ENCODE assay signal across 8 cellular contexts in the genomic region with DNA sequence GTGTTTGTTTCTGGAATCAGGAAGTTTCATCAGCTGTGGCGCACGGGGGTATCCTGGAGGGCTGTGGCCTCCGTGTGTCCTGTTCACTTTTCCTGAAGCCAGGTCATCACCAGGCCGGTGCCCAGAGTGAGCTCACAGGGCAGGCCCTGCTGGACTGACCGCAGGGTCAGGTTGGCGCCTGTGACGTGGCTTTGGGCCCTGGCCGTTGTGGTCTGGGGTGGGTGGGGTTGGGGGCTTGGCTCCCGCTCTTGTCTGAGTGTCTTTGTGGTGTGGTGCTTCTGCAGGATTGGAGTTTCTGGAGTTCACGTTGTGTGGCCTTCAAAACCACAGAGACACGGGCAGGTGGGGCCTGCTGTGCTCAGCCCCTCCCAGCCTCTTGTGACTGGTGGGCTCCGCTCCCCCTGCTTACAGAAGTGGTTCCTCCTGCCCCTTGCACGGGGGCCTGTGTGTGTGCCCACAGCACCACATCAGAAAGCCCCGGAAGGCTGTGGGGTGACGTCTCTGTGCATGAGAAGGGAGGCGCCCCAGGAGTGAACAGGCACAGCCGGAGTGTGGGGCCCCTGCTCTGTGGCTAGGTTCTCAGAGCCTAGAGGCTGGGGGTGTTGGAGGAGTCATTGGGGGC. TPM values are rescaled to one million over a fixed set of nuclear protein-coding genes. Genes with fewer than 3 reads are reported as not detected.
A peak's percentile ranks its signal among the peaks of the same experiment; 100 is the strongest.
DNase-seq lines count a peak whose midpoint lies in the region; ATAC-seq, FAIRE-seq and TF ChIP-seq lines count a peak whose summit lies in the region.

No MANE protein-coding gene starts in this region.

- TF ChIP-seq POLR2A in IMR-90 (IDR thresholded peaks at IDR 0.05; ENCODE audit: low read depth, low read length) (no peak), HepG2 (IDR thresholded peaks at IDR 0.05; ENCODE audit: insufficient read depth in 1 of 2, low read depth in 2 of 2, low read length in 2 of 2) (no peak), transverse colon (IDR thresholded peaks at IDR 0.05) (no peak)

- H2BK120ac ChIP-seq in IMR-90 (ENCODE audit: low read depth, low read length) = no peak overlapping the region

- ATAC-seq in IMR-90 (ENCODE audit: low read depth) (no peak), HepG2 (no peak), GM19324 (IDR thresholded peaks at IDR 0.05; ENCODE audit: low FRiP score, unreplicated experiment) (no peak)

- H2AK5ac ChIP-seq in IMR-90 (ENCODE audit: low read depth, low read length) = no peak overlapping the region

- 80% methylated on average over 5 of the region's 17 CpGs; no CpG with 5 or more reads in 1 of the 2 experiments for WGBS in IMR-90 (ENCODE audit: extremely low coverage in 2 of 2, insufficient read length in 1 of 2), 2 experiments
- WGBS in HepG2 (ENCODE audit: low lambda C conversion rate) = 87% methylated on average over 9 of the region's 17 CpGs
- WGBS in transverse colon (ENCODE audit: low coverage in 1 of 2), 2 donors = 67% methylated on average over 16 of the region's 17 CpGs; no CpG with 5 or more reads in 1 of the 2 donors

- no peak overlapping the region for H2AFZ ChIP-seq in IMR-90 (replicated peaks; ENCODE audit: low read length, poor library complexity)
- no peak overlapping the region for H2AFZ ChIP-seq in HepG2 (ENCODE audit: low read length)

- no peak overlapping the region for H3K18ac ChIP-seq in IMR-90 (ENCODE audit: low read depth, low read length)

- BruUV-seq in IMR-90 (replicated peaks; lab: Mats Ljungman, UMichigan) (no TSS peak), HepG2 (replicated peaks; lab: Mats Ljungman, UMichigan) (no TSS peak)

- no peak overlapping the region for H2BK20ac ChIP-seq in IMR-90 (ENCODE audit: low read depth, low read length)

- no peak overlapping the region for H4K5ac ChIP-seq in IMR-90 (ENCODE audit: low read depth, low read length)

- TF ChIP-seq CTCF in IMR-90 (conservative IDR thresholded peaks at IDR 0.05; ENCODE audit: low read depth, low read length) = no peak
- TF ChIP-seq CTCF in HepG2 (CRISPR knock-in tag; IDR thresholded peaks at IDR 0.05) = no peak
- no peak for TF ChIP-seq CTCF in transverse colon (IDR thresholded peaks at IDR 0.05)
- TF ChIP-seq CTCF in type B pancreatic cell (conservative IDR thresholded peaks at IDR 0.05) = no peak

- no peak overlapping the region for H3K23ac ChIP-seq in IMR-90 (ENCODE audit: low read depth, low read length)

- H2BK15ac ChIP-seq in IMR-90 (ENCODE audit: low read depth, low read length) = no peak overlapping the region

- peaks cover 66% of the 10 kb centered on the region for H3K4me1 Mint-ChIP-seq in type B pancreatic cell (ENCODE audit: unreplicated experiment)

- no peak overlapping the region for H4K8ac ChIP-seq in IMR-90 (ENCODE audit: low read depth in 2 of 2, low read length in 2 of 2)

- H3K36me3 ChIP-seq in IMR-90 (ENCODE audit: control insufficient read depth, insufficient read depth, low read length) = no peaks in the 10 kb centered on the region
- peaks cover 0 to 1% of the 10 kb centered on the region in 2 experiments; a peak in 1 of 5 replicates for H3K36me3 ChIP-seq in HepG2 (replicated peaks in 1 of 2; ENCODE audit: control insufficient read depth in 1 of 2, insufficient read depth in 2 of 2, low read length in 2 of 2)
- H3K36me3 ChIP-seq in transverse colon = no peaks in the 10 kb centered on the region

- no peak overlapping the region for H3K4ac ChIP-seq in IMR-90 (ENCODE audit: low read depth, low read length)

- H3K4me2 ChIP-seq in IMR-90 (ENCODE audit: low read depth, low read length) = no peak overlapping the region
- no peak overlapping the region for H3K4me2 ChIP-seq in HepG2 (ENCODE audit: low read depth, low read length)

- H2BK5ac ChIP-seq in IMR-90 (ENCODE audit: low read depth, low read length, poor library complexity, severe bottlenecking) = no peak overlapping the region

- H3K79me1 ChIP-seq in IMR-90 (ENCODE audit: low read depth in 1 of 2, low read length in 2 of 2) = peaks cover 41 to 80% of the 10 kb centered on the region in 2 experiments

- H3K14ac ChIP-seq in IMR-90 (replicated peaks; ENCODE audit: low read depth, low read length) = 0 out of 2 replicates have a peak overlapping the region, but pooled peaks have one; percentile 29

- no peaks in the 10 kb centered on the region for H3K27me3 Mint-ChIP-seq in type B pancreatic cell

- H3K79me2 ChIP-seq in HepG2 (ENCODE audit: insufficient read depth, low read length) = peaks cover 55% of the 10 kb centered on the region

- peaks cover 5% of the 10 kb centered on the region for H3K9me3 Mint-ChIP-seq in type B pancreatic cell

- no peak overlapping the region for H3K27ac ChIP-seq in IMR-90 (ENCODE audit: insufficient read depth, low read length)
- no peak overlapping the region for H3K27ac ChIP-seq in HepG2 (ENCODE audit: extremely low read length, insufficient read depth, low read length)
- no peak overlapping the region for H3K27ac ChIP-seq in transverse colon

- TF ChIP-seq RAD21 in IMR-90 (IDR thresholded peaks at IDR 0.05; ENCODE audit: low read length) (no peak), HepG2 (CRISPR knock-in tag; IDR thresholded peaks at IDR 0.05) (no peak)

- H3K4me3 Mint-ChIP-seq in type B pancreatic cell = no peak overlapping the region

- peaks cover 6% of the 10 kb centered on the region for H3K36me3 Mint-ChIP-seq in type B pancreatic cell

- intact Hi-C loops in IMR-90 (cut with micrococcal nuclease) (no loop called here), HepG2 (cut with micrococcal nuclease; ENCODE audit: unreplicated experiment) (loop anchor here (5.0 kb wide), 1 partner anchor 95 kb away; no protein-coding TSS in a partner anchor), transverse colon (cut with DNase I; ENCODE audit: low total_unique reads) (no loop called here)

- H4K20me1 ChIP-seq in IMR-90 (ENCODE audit: insufficient read depth, low read length) = peaks cover 60% of the 10 kb centered on the region
- H4K20me1 ChIP-seq in HepG2 (ENCODE audit: insufficient read depth, low read length) = peaks cover 17% of the 10 kb centered on the region

- POLR2A ChIA-PET in IMR-90 (lab: Charles Lee; ENCODE audit: unreplicated experiment) (no interaction called here), HepG2 (lab: Yijun Ruan, JAX) (no interaction called here)

- no peak overlapping the region for H3K56ac ChIP-seq in IMR-90 (ENCODE audit: extremely low read depth, insufficient read depth, low read length)

- in situ Hi-C loops in IMR-90 (cut with MboI; ENCODE audit: low sequenced_read_pairs) (no loop called here), HepG2 (cut with HindIII; ENCODE audit: extremely low pct_ligation_motif_present, low pct_unique_long_range_greater_than_20kb) (no loop called here), transverse colon (cut with MboI; ENCODE audit: low pct_ligation_motif_present in 1 of 4, low pct_unique_long_range_greater_than_20kb in 1 of 4, low sequenced_read_pairs in 3 of 4) (no loop called here)

- CTCF ChIA-PET in IMR-90 (lab: Yijun Ruan, JAX) (no interaction called here), HepG2 (lab: Yijun Ruan, JAX; ENCODE audit: low intra/inter-chr PET ratio, low total read pairs) (no interaction called here)

- FAIRE-seq in HepG2 (lab: Jason Lieb, UNC) = no peak

- TF ChIP-seq EP300 in HepG2 (IDR thresholded peaks at IDR 0.05; ENCODE audit: low read depth in 2 of 2, low read length in 2 of 2) (no peak), HepG2 (CRISPR knock-in tag; IDR thresholded peaks at IDR 0.05; ENCODE audit: borderline replicate concordance) (no peak), transverse colon (IDR thresholded peaks at IDR 0.05; ENCODE audit: low read depth) (no peak)

- H3K27ac Mint-ChIP-seq in type B pancreatic cell = no peak overlapping the region

- no peak overlapping the region for H2AK9ac ChIP-seq in IMR-90 (replicated peaks; ENCODE audit: low read depth, low read length, poor library complexity)

- H4K91ac ChIP-seq in IMR-90 (ENCODE audit: insufficient read depth, low read depth, low read length) = no peak overlapping the region

- H3K4me3 ChIP-seq in IMR-90 (ENCODE audit: insufficient read depth, low read depth, low read length) = no peak overlapping the region
- H3K4me3 ChIP-seq in HepG2 (replicated peaks in 1 of 3; ENCODE audit: insufficient read depth in 1 of 3, low read depth in 2 of 3, low read length in 3 of 3) = no peak overlapping the region
- no peak overlapping the region for H3K4me3 ChIP-seq in transverse colon

- H3K9ac ChIP-seq in IMR-90 (ENCODE audit: low read depth, low read length) (no peak overlapping the region), HepG2 (ENCODE audit: insufficient read depth, low read depth, low read length) (no peak overlapping the region)

- dilution Hi-C loops in IMR-90 (cut with HindIII; ENCODE audit: low sequenced_read_pairs, unreplicated experiment) = no loop called here

- H3K9me3 ChIP-seq in IMR-90 (ENCODE audit: control insufficient read depth, insufficient read depth, low read length) (no peaks in the 10 kb centered on the region), HepG2 (ENCODE audit: low read length) (no peaks in the 10 kb centered on the region), transverse colon (no peaks in the 10 kb centered on the region)

- H3K4me1 ChIP-seq in IMR-90 (ENCODE audit: control insufficient read depth, insufficient read depth, low read length) (peaks cover 23% of the 10 kb centered on the region), HepG2 (ENCODE audit: insufficient read depth, low read length) (peaks cover 39% of the 10 kb centered on the region), transverse colon (peaks cover 0 to 21% (median 2%) of the 10 kb centered on the region in 4 donors)

- peaks cover 26% of the 10 kb centered on the region for H3K9me1 ChIP-seq in IMR-90 (ENCODE audit: insufficient read depth, low read length)

- H3K27me3 ChIP-seq in IMR-90 (ENCODE audit: control insufficient read depth, insufficient read depth, low read length) (no peaks in the 10 kb centered on the region), HepG2 (ENCODE audit: control insufficient read depth in 1 of 2, insufficient read depth in 2 of 2, low read length in 2 of 2) (no peaks in the 10 kb centered on the region), transverse colon (no peaks in the 10 kb centered on the region)

- DNase-seq in IMR-90 = no peak
- peak; percentile 59 for DNase-seq in activated T-cell treated with anti-CD3 and anti-CD28 coated beads for 1 hour (ENCODE audit: low read depth)
- DNase-seq in HepG2 (ENCODE audit: low spot score) = no peak
- peak; percentile 61 for DNase-seq in stimulated activated naive CD4-positive, alpha-beta T cell treated with Interleukin-2 at 50 U/mL for 16 hours (lab: John Stamatoyannopoulos, UW)
- DNase-seq in transverse colon = no peak
- DNase-seq in type B pancreatic cell (ENCODE audit: extremely low spot score, unreplicated experiment) = no peak
- no peak for DNase-seq in SIG-M5 (lab: John Stamatoyannopoulos, UW)

RNA-seq across cellular contexts. Expression of gene RGS12, which starts 9.5 kb away (rescaled TPM):
- total RNA-seq in IMR-90 (2012; rRNA removed) (11.8 and 13.1 TPM in 2 replicates), HepG2 (2016; rRNA removed; fragmentation: Illumina TruSeq; extraction: Trizol) (18.2 and 21.0 TPM in 2 replicates), transverse colon (10 to 100 TPM; 12.4 to 77.4 (median 17.3) TPM), type B pancreatic cell (ENCODE audit: low replicate concordance) (35.7 and 67.5 TPM in 2 replicates)
- polyA plus RNA-seq in IMR-90 (2012; rRNA removed) (12.0 and 15.7 TPM in 2 replicates), HepG2 (2011; rRNA removed) (27.7 and 35.5 TPM in 2 replicates)
- 9.1 and 13.7 TPM in 2 replicates for polyA plus RNA-seq in IMR-90 (2012; cell fraction: cytosol; rRNA removed)
- 27.6 and 42.6 TPM in 2 replicates for polyA plus RNA-seq in IMR-90 (2012; cell fraction: nucleus; rRNA removed; ENCODE audit: low replicate concordance)
- total RNA-seq in HepG2 (2016; cell fraction: cytosol; rRNA removed; fragmentation: Illumina TruSeq; extraction: Trizol; ENCODE audit: low read depth) = 9.3 and 11.0 TPM in 2 replicates
- 16.0 and 24.7 TPM in 2 replicates for total RNA-seq in HepG2 (2016; cell fraction: insoluble cytoplasmic fraction; rRNA removed; fragmentation: Illumina TruSeq; extraction: Trizol)
- total RNA-seq in HepG2 (2016; cell fraction: membrane; rRNA removed; fragmentation: Illumina TruSeq; extraction: Trizol) = 16.1 and 18.9 TPM in 2 replicates
- total RNA-seq in HepG2 (2016; cell fraction: nucleus; rRNA removed; fragmentation: Illumina TruSeq; extraction: Trizol) = 21.7 and 25.1 TPM in 2 replicates
- polyA plus RNA-seq in HepG2 (2011; cell fraction: cytosol; rRNA removed) = 11.1 and 23.9 TPM in 2 replicates
- 115 and 118 TPM in 2 replicates for polyA plus RNA-seq in HepG2 (2011; cell fraction: nucleus; rRNA removed)
- polyA plus RNA-seq in HepG2 (2012) = 37.4 and 43.4 TPM in 2 replicates
- polyA plus RNA-seq in HepG2 (2016; cell fraction: cytosol; fragmentation: Illumina TruSeq; extraction: Trizol; ENCODE audit: low read depth) = 2.0 and 3.4 TPM in 2 replicates
- polyA plus RNA-seq in HepG2 (2016; cell fraction: insoluble cytoplasmic fraction; fragmentation: Illumina TruSeq; extraction: Trizol; ENCODE audit: low read depth) = 17.8 and 20.5 TPM in 2 replicates
- polyA plus RNA-seq in HepG2 (2016; cell fraction: membrane; fragmentation: Illumina TruSeq; extraction: Trizol; ENCODE audit: low read depth) = 5.5 and 5.6 TPM in 2 replicates
- 51.0 and 56.7 TPM in 2 replicates for polyA plus RNA-seq in HepG2 (2016; cell fraction: nucleus; fragmentation: Illumina TruSeq; extraction: Trizol; ENCODE audit: insufficient read depth, low read depth)
- 4.5 and 52.2 TPM in 2 replicates for polyA minus RNA-seq in HepG2 (2011; rRNA and poly(A)+ RNA removed; ENCODE audit: low replicate concordance)
- polyA minus RNA-seq in HepG2 (2011; cell fraction: cytosol; rRNA and poly(A)+ RNA removed) = 14.2 and 24.5 TPM in 2 replicates
- polyA minus RNA-seq in HepG2 (2011; cell fraction: nucleus; rRNA and poly(A)+ RNA removed) = 45.0 and 59.1 TPM in 2 replicates

RNA-seq across cellular contexts. Expression of gene MSANTD1, which starts 53.3 kb away (rescaled TPM):
- total RNA-seq in IMR-90 (2012; rRNA removed) = under 0.01 and 0.28 TPM in 2 replicates
- 0.07 and 0.09 TPM in 2 replicates for polyA plus RNA-seq in IMR-90 (2012; rRNA removed)
- polyA plus RNA-seq in IMR-90 (2012; cell fraction: cytosol; rRNA removed) = 0.07 TPM in 1 of 2 replicates, not detected in the other
- polyA plus RNA-seq in IMR-90 (2012; cell fraction: nucleus; rRNA removed; ENCODE audit: low replicate concordance) = 1.2 and 2.0 TPM in 2 replicates
- 0.10 and 0.22 TPM in 2 replicates for total RNA-seq in HepG2 (2016; rRNA removed; fragmentation: Illumina TruSeq; extraction: Trizol)
- total RNA-seq in HepG2 (2016; cell fraction: cytosol; rRNA removed; fragmentation: Illumina TruSeq; extraction: Trizol; ENCODE audit: low read depth) = 0.09 and 0.20 TPM in 2 replicates
- total RNA-seq in HepG2 (2016; cell fraction: insoluble cytoplasmic fraction; rRNA removed; fragmentation: Illumina TruSeq; extraction: Trizol) = 0.19 TPM in 1 of 2 replicates, not detected in the other
- 0.25 TPM in 1 of 2 replicates, not detected in the other for total RNA-seq in HepG2 (2016; cell fraction: membrane; rRNA removed; fragmentation: Illumina TruSeq; extraction: Trizol)
- 0.59 TPM in 1 of 2 replicates, not detected in the other for total RNA-seq in HepG2 (2016; cell fraction: nucleus; rRNA removed; fragmentation: Illumina TruSeq; extraction: Trizol)
- 0.39 and 0.40 TPM in 2 replicates for polyA plus RNA-seq in HepG2 (2011; rRNA removed)
- polyA plus RNA-seq in HepG2 (2011; cell fraction: cytosol; rRNA removed) = 0.05 and 0.34 TPM in 2 replicates
- polyA plus RNA-seq in HepG2 (2011; cell fraction: nucleus; rRNA removed) = 2.2 and 3.5 TPM in 2 replicates
- 0.40 and 0.65 TPM in 2 replicates for polyA plus RNA-seq in HepG2 (2012)
- polyA plus RNA-seq in HepG2 (2016; cell fraction: cytosol; fragmentation: Illumina TruSeq; extraction: Trizol; ENCODE audit: low read depth) = 0.10 and 0.12 TPM in 2 replicates
- 0.16 TPM in 1 of 2 replicates, not detected in the other for polyA plus RNA-seq in HepG2 (2016; cell fraction: insoluble cytoplasmic fraction; fragmentation: Illumina TruSeq; extraction: Trizol; ENCODE audit: low read depth)
- polyA plus RNA-seq in HepG2 (2016; cell fraction: membrane; fragmentation: Illumina TruSeq; extraction: Trizol; ENCODE audit: low read depth) = 0.07 and 0.08 TPM in 2 replicates
- polyA plus RNA-seq in HepG2 (2016; cell fraction: nucleus; fragmentation: Illumina TruSeq; extraction: Trizol; ENCODE audit: insufficient read depth, low read depth) = 0.36 and 0.65 TPM in 2 replicates
- 0.14 and 1.0 TPM in 2 replicates for polyA minus RNA-seq in HepG2 (2011; rRNA and poly(A)+ RNA removed; ENCODE audit: low replicate concordance)
- not detected in 2 replicates for polyA minus RNA-seq in HepG2 (2011; cell fraction: cytosol; rRNA and poly(A)+ RNA removed)
- polyA minus RNA-seq in HepG2 (2011; cell fraction: nucleus; rRNA and poly(A)+ RNA removed) = 1.9 and 2.0 TPM in 2 replicates
- total RNA-seq in transverse colon = 1 to 10 TPM in 1 of 4 donors, under 1 TPM in 2, not detected in 1; 0.68 to 1.3 (median 0.80) TPM
- total RNA-seq in type B pancreatic cell (ENCODE audit: low replicate concordance) = 1.4 TPM in 2 replicates

Comparison
In these comparisons a context has a peak if more than half of its experiments do, and no peak if none do; other contexts are left out.
1. DNase-seq: peak in activated T-cell treated with anti-CD3 and anti-CD28 coated beads for 1 hour (single experiment) and stimulated activated naive CD4-positive, alpha-beta T cell treated with Interleukin-2 at 50 U/mL for 16 hours (single experiment); none in IMR-90 (single experiment), HepG2 (single experiment), transverse colon (single experiment), type B pancreatic cell (single experiment) and SIG-M5 (single experiment).